Comparison of ENCODE assay signal across 21 cellular contexts in the genomic region with DNA sequence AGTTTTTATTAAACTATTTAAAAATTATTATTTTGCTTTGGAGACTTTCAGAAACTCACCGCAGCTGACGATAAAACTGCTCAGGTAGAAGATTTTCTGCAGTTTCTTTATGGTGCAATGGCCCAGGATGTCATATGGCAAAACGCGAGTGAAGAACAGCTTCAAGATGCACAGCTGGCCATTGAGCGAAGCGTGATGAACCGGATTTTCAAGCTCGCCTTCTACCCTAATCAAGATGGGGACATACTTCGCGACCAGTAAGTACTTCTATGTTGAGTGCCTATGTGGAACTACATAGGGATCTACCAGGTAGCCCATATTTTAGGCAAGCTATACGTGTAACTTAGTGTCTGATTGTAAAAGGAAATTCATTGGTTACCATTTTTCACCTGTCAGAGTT.
"Had no signal": no experiment of that assay in that cellular context is flagged by ENCODE, and none has a peak within 500 bp of the region (broad histone marks: within the 10 kb centered on the region; RNA-seq: fewer than 3 reads in every experiment).

No MANE protein-coding gene starts in this region.

- ATAC-seq: K562 had no signal

- H3K4me1 Mint-ChIP-seq: IgD-negative memory B cell had no signal

- H3K4me3 ChIP-seq: K562, SJSA1, SK-N-MC had no signal

- DNase-seq: Kasumi-1, MM.1S, NCI-H1092 treated with DMSO at 0.1 percent for 48 hours, NCI-H1436, NCI-H187, NCI-H2029, NCI-H2081 treated with DMSO at 0.1 percent for 48 hours, NCI-H2171, NCI-H226, NCI-H446, NCI-H510A, NCI-H524 treated with DMSO at 0.1 percent for 48 hours, NCI-H69, NCI-H774, Right ventricle myocardium superior, RPMI8226, SIG-M5 had no signal

- H3K27me3 Mint-ChIP-seq: IgD-negative memory B cell had no signal

- H3K9me3 Mint-ChIP-seq: IgD-negative memory B cell had no signal

- H3K4me3 Mint-ChIP-seq: IgD-negative memory B cell had no signal
